Comparison of ENCODE assay signal across 16 cellular contexts in the genomic region with DNA sequence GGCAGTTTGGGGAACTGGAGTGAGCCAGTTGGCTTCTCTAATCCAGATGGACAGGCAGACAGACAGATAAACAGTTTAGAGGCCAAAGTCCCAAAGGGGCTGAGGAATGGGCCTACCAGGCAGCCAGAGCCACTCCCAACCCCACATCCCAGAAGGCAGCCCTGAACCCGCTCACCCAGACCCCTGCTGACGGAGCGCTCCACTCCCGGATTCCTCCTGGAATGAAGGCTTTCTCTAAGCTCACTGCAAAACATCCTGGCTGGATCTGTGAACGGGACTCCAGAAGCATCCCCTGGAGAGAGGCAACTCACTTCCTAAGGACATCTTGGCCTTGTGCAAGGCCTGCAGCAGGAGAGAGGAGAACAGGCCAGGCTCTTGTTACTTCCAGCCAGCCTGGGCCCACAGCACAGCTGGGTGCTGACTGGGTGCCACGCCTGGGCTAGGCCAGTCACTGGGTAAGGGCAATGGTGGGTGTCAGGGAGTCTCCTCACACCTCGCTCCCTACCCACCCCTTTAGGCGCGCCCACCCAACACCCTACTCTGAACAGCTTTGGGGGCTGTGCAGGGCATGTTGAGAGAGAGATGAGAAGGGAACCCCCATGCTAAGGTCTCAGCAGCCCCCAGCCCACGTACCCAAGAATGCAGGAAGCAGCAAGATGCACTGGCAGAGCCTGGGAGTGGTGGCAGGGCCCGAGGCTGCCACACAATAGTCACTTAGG.
DNase-seq lines count a peak whose midpoint lies in the region; ATAC-seq and TF ChIP-seq lines count a peak whose summit lies in the region.
"Had no signal": no experiment of that assay in that cellular context is flagged by ENCODE, and none has a peak within 500 bp of the region (broad histone marks: within the 10 kb centered on the region; RNA-seq: fewer than 3 reads in every experiment).

No MANE protein-coding gene starts in this region.

- H3K9ac ChIP-seq in smooth muscle cell (ENCODE audit: low read depth), result no peak overlapping the region

- no peak overlapping the region for H3K4me3 ChIP-seq in AG10803 (ENCODE audit: low read length)
- no peak overlapping the region for H3K4me3 ChIP-seq in body of pancreas
- no peak overlapping the region for H3K4me3 ChIP-seq in left ventricle myocardium inferior
- H3K4me3 ChIP-seq in smooth muscle cell, result no peak overlapping the region
- H3K4me3 ChIP-seq: upper lobe of left lung had no signal

- no peaks in the 10 kb centered on the region for H3K79me2 ChIP-seq in smooth muscle cell (ENCODE audit: low read depth)

- no peak for TF ChIP-seq POLR2A in body of pancreas (IDR thresholded peaks at IDR 0.05)

- no peaks in the 10 kb centered on the region for H3K9me3 ChIP-seq in body of pancreas
- H3K9me3 ChIP-seq in left ventricle myocardium inferior (replicated peaks), result no peaks in the 10 kb centered on the region
- no peaks in the 10 kb centered on the region for H3K9me3 ChIP-seq in smooth muscle cell (replicated peaks; ENCODE audit: low read depth)
- H3K9me3 ChIP-seq: upper lobe of left lung had no signal

- peak; percentile 20 for DNase-seq in AG10803 (ENCODE audit: low read depth)
- peak in 2 of 4 donors; percentile 16 to 18 for DNase-seq in body of pancreas
- peak; percentile 70 for DNase-seq in left ventricle myocardium inferior
- DNase-seq in posterior vena cava (ENCODE audit: low spot score), result peak; percentile 92
- no peak for DNase-seq in epidermal melanocyte (ENCODE audit: insufficient read length, low spot score)
- DNase-seq in smooth muscle cell (lab: John Stamatoyannopoulos, UW; ENCODE audit: unreplicated experiment), result no peak
- DNase-seq in activated T-cell treated with anti-CD3 and anti-CD28 coated beads for 4 hours, result no peak
- DNase-seq: activated T-cell treated with anti-CD3 and anti-CD28 coated beads, Interleukin-2, amount 50 U/mL, for 1 hour; dermis blood vessel endothelial cell; foreskin fibroblast; NCI-H1092 treated with DMSO at 0.1 percent for 48 hours; NCI-H345; nephron progenitor cell; T-helper 1 cell had no signal

- 58 to 86% methylated on average over 8 to 10 of the region's 11 CpGs for WGBS in body of pancreas, 2 donors
- WGBS in smooth muscle cell (ENCODE audit: low lambda C conversion rate), result 77% methylated on average over 11 of the region's 11 CpGs

- H3K27ac ChIP-seq in body of pancreas, result no peak overlapping the region
- H3K27ac ChIP-seq in left ventricle myocardium inferior (replicated peaks), result peak overlapping the region; percentile 62
- H3K27ac ChIP-seq in smooth muscle cell (ENCODE audit: low read depth), result no peak overlapping the region
- H3K27ac ChIP-seq: upper lobe of left lung had no signal

- no peak overlapping the region for H3K4me2 ChIP-seq in smooth muscle cell

- TF ChIP-seq CTCF in AG10803 (conservative IDR thresholded peaks at IDR 0.05; ENCODE audit: low read length) (no peak), body of pancreas (IDR thresholded peaks at IDR 0.05) (no peak), left ventricle myocardium inferior (IDR thresholded peaks at IDR 0.05; ENCODE audit: borderline replicate concordance) (no peak), smooth muscle cell (IDR thresholded peaks at IDR 0.05; ENCODE audit: borderline replicate concordance, insufficient read depth, poor library complexity, severe bottlenecking) (no peak)

- no peak overlapping the region for H2AFZ ChIP-seq in smooth muscle cell (ENCODE audit: low read depth)

- H3K27me3 ChIP-seq in body of pancreas (no peaks in the 10 kb centered on the region), left ventricle myocardium inferior (ENCODE audit: low read depth) (no peaks in the 10 kb centered on the region), smooth muscle cell (ENCODE audit: low read depth) (no peaks in the 10 kb centered on the region)
- H3K27me3 ChIP-seq: upper lobe of left lung had no signal

- H4K20me1 ChIP-seq in smooth muscle cell (ENCODE audit: low read depth), result no peaks in the 10 kb centered on the region

- no peaks in the 10 kb centered on the region for H3K36me3 ChIP-seq in body of pancreas (replicated peaks in 1 of 2; ENCODE audit: insufficient read depth in 1 of 2, low read depth in 2 of 2)
- no peaks in the 10 kb centered on the region for H3K36me3 ChIP-seq in left ventricle myocardium inferior
- H3K36me3 ChIP-seq in smooth muscle cell (ENCODE audit: low read depth), result no peaks in the 10 kb centered on the region
- H3K36me3 ChIP-seq: upper lobe of left lung had no signal

- intact Hi-C loops in body of pancreas (cut with DNase I) (no loop called here), left ventricle myocardium inferior (cut with micrococcal nuclease) (no loop called here), posterior vena cava (cut with DNase I) (no loop called here)

- ATAC-seq in body of pancreas (peak; percentile 33), GM21825 (IDR thresholded peaks at IDR 0.05; ENCODE audit: unreplicated experiment) (no peak)

- H3K4me1 ChIP-seq in body of pancreas (no peaks in the 10 kb centered on the region), left ventricle myocardium inferior (peaks cover 14% of the 10 kb centered on the region), smooth muscle cell (ENCODE audit: low read depth) (peaks cover 11% of the 10 kb centered on the region)

- H3F3A ChIP-seq in smooth muscle cell (ENCODE audit: low read depth), result no peaks in the 10 kb centered on the region

Comparison
In these comparisons a context has a peak if more than half of its experiments do, and no peak if none do; other contexts are left out.
1. DNase-seq: peak in AG10803 (single experiment), left ventricle myocardium inferior (single experiment) and posterior vena cava (single experiment); none in epidermal melanocyte (single experiment), smooth muscle cell (single experiment) and activated T-cell treated with anti-CD3 and anti-CD28 coated beads for 4 hours (single experiment).